In the genomic region with DNA sequence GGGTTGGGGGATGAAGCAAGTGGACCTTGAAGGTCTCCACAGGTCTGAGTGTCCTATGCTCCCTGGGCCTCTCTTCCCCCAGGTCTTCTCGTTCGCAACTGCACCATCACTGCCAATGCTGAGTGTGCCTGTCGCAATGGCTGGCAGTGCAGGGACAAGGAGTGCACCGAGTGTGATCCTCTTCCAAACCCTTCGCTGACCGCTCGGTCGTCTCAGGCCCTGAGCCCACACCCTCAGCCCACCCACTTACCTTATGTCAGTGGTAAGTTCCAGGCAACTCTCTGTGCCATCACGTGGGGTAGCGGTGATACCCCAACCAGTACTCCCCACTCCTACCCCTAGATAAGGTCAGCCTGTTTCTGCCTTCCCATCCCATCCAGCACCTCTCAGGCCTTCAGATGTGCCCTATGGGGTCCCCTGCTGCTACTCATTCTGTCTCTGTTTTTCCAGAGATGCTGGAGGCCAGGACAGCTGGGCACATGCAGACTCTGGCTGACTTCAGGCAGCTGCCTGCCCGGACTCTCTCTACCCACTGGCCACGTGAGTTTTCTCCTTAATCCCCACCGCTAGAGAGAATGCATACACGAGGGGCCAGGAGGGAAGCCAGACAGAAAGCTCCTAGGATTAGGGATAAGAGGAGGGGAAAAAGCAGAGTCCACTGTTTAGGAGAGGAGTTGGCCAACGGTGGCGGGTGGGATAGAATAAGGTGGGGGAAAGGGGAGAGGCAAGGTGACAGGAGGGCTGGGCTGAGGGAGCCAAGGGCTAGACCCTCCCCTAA, we compare ENCODE assay signal across 9 cellular contexts. TPM values are rescaled to one million over a fixed set of nuclear protein-coding genes. Genes with fewer than 3 reads are reported as not detected.
DNase-seq lines count a peak whose midpoint lies in the region; ATAC-seq and TF ChIP-seq lines count a peak whose summit lies in the region.
"Had no signal": no experiment of that assay in that cellular context is flagged by ENCODE, and none has a peak within 500 bp of the region (broad histone marks: within the 10 kb centered on the region; RNA-seq: fewer than 3 reads in every experiment).

No MANE protein-coding gene starts in this region.

- H3K27me3 ChIP-seq in neural cell (ENCODE audit: insufficient read depth, low read depth, low read length), result no peaks in the 10 kb centered on the region

- no peaks in the 10 kb centered on the region for H3F3A ChIP-seq in neural cell (ENCODE audit: insufficient read depth, low read length, poor library complexity, severe bottlenecking)

- no peak for TF ChIP-seq RAD21 in neural cell (conservative IDR thresholded peaks at IDR 0.05)

- no peaks in the 10 kb centered on the region for H4K20me1 ChIP-seq in neural cell (ENCODE audit: insufficient read depth)

- TF ChIP-seq CTCF in AG10803 (conservative IDR thresholded peaks at IDR 0.05; ENCODE audit: low read length), result no peak
- no peak for TF ChIP-seq CTCF in neural cell (IDR thresholded peaks at IDR 0.05; ENCODE audit: poor library complexity, severe bottlenecking)

- no peaks in the 10 kb centered on the region for H3K79me2 ChIP-seq in neural cell (replicated peaks; ENCODE audit: insufficient read depth, low read length)

- TF ChIP-seq EP300 in neural cell (conservative IDR thresholded peaks at IDR 0.05; ENCODE audit: poor library complexity, severe bottlenecking), result no peak

- H3K9me3 ChIP-seq in neural cell (ENCODE audit: low read length), result no peaks in the 10 kb centered on the region

- no peak for ATAC-seq in HG03280 (IDR thresholded peaks at IDR 0.05; ENCODE audit: unreplicated experiment)
- ATAC-seq in GM19397 (IDR thresholded peaks at IDR 0.05; ENCODE audit: unreplicated experiment), result no peak

- peak overlapping the region; percentile 70 for H3K9ac ChIP-seq in neural cell (ENCODE audit: low read length)

- no peaks in the 10 kb centered on the region for H3K36me3 ChIP-seq in neural cell (ENCODE audit: insufficient read depth, low read length)

- no peak overlapping the region for H3K27ac ChIP-seq in neural cell (ENCODE audit: low read length)

- H3K4me2 ChIP-seq in neural cell (ENCODE audit: low read length), result no peak overlapping the region

- DNase-seq in AG10803 (ENCODE audit: low read depth) (no peak), NAMALWA (ENCODE audit: low spot score) (peak; percentile 16), ecto neural progenitor cell (ENCODE audit: low spot score) (peak; percentile 69), NK-92 (lab: John Stamatoyannopoulos, UW; ENCODE audit: unreplicated experiment) (no peak), SW480 (ENCODE audit: low spot score) (no peak)
- DNase-seq: activated CD4-positive, alpha-beta T cell treated with anti-CD3 and anti-CD28 coated beads, Interleukin-2, amount 50 U/mL, for 4 hours had no signal

- no peaks in the 10 kb centered on the region for H3K9me2 ChIP-seq in neural cell (ENCODE audit: insufficient read depth, low read length)

- peak overlapping the region; percentile 83 for H2AFZ ChIP-seq in neural cell (ENCODE audit: low read depth, low read length)

- H3K4me3 ChIP-seq in AG10803 (ENCODE audit: low read length) (peak overlapping the region; percentile 80), neural cell (ENCODE audit: low read length) (peak overlapping the region; percentile 55)

TF ChIP-seq in neural cell, 6 proteins besides CTCF, POLR2A, EP300 and RAD21:
- TF ChIP-seq EZH2 (IDR thresholded peaks at IDR 0.05; ENCODE audit: borderline replicate concordance, insufficient read depth, low read length, poor library complexity, severe bottlenecking) (no peak), TAF1 (IDR thresholded peaks at IDR 0.05; ENCODE audit: low read depth) (no peak), REST (IDR thresholded peaks at IDR 0.05; ENCODE audit: borderline replicate concordance) (no peak), SMC3 (conservative IDR thresholded peaks at IDR 0.05; ENCODE audit: poor library complexity) (no peak), POLR2AphosphoS5 (IDR thresholded peaks at IDR 0.05) (no peak), MXI1 (conservative IDR thresholded peaks at IDR 0.05; ENCODE audit: poor library complexity, severe bottlenecking) (no peak)

RNA-seq across cellular contexts. Expression of gene TAPBPL, which starts 1.6 kb away (rescaled TPM):
- polyA plus RNA-seq in neural cell, result not detected in 2 replicates
- polyA minus RNA-seq in neural cell, result 1.2 TPM in 1 of 2 replicates, not detected in the other

RNA-seq across cellular contexts. Expression of gene CD27, which starts 5.5 kb away (rescaled TPM):
- polyA plus RNA-seq in neural cell, result not detected in 2 replicates
- polyA minus RNA-seq in neural cell, result not detected in 2 replicates

RNA-seq across cellular contexts. Expression of gene VAMP1, which starts 20.2 kb away (rescaled TPM):
- 4.3 and 6.7 TPM in 2 replicates for polyA plus RNA-seq in neural cell
- polyA minus RNA-seq in neural cell, result 0.97 and 1.4 TPM in 2 replicates

RNA-seq across cellular contexts. Expression of gene MRPL51, which starts 42.8 kb away (rescaled TPM):
- 111 and 117 TPM in 2 replicates for polyA plus RNA-seq in neural cell
- 34.1 and 46.3 TPM in 2 replicates for polyA minus RNA-seq in neural cell

RNA-seq across cellular contexts. Expression of gene NCAPD2, which starts 43.6 kb away (rescaled TPM):
- polyA plus RNA-seq in neural cell, result 4.5 and 5.6 TPM in 2 replicates
- polyA minus RNA-seq in neural cell, result 12.2 and 14.7 TPM in 2 replicates

Comparison
In these comparisons a context has a peak if more than half of its experiments do, and no peak if none do; other contexts are left out.
1. DNase-seq: peak in NAMALWA (single experiment) and ecto neural progenitor cell (single experiment); none in AG10803 (single experiment), NK-92 (single experiment) and SW480 (single experiment).